ENCODE assay signal across 8 cellular contexts in genomic region chr12:121128908-121129704, GRCh38. TPM values are rescaled to one million over a fixed set of nuclear protein-coding genes. Genes with fewer than 3 reads are reported as not detected.
DNase-seq lines count a peak whose midpoint lies in the region; ATAC-seq and TF ChIP-seq lines count a peak whose summit lies in the region.

No MANE protein-coding gene starts in this region.

- peaks cover 16 to 81% (median 54%) of the 10 kb centered on the region in 6 donors for H3K4me1 ChIP-seq in spleen

- intact Hi-C loops in left ventricle myocardium superior (cut with micrococcal nuclease), result no loop called here
- intact Hi-C loops in spleen (cut with DNase I; ENCODE audit: low total_unique reads), result no loop called here

- H3K4me3 ChIP-seq in spleen, result peak overlapping the region in 3 of 8 donors; percentile 16 to 52 (median 16)

- H3K9me3 Mint-ChIP-seq in activated naive CD4-positive, alpha-beta T cell treated with anti-CD3 and anti-CD28 coated beads, Interleukin-2, amount 50 U/mL, for 72 hours, result peaks cover 8 to 11% of the 10 kb centered on the region in 2 donors

- H3K9me3 ChIP-seq in spleen, result no peaks in the 10 kb centered on the region

- peak overlapping the region; percentile 91 to 92 for H3K27ac Mint-ChIP-seq in activated naive CD4-positive, alpha-beta T cell treated with anti-CD3 and anti-CD28 coated beads, Interleukin-2, amount 50 U/mL, for 72 hours

- peaks cover 4 to 12% of the 10 kb centered on the region in 2 donors for H3K36me3 Mint-ChIP-seq in activated naive CD4-positive, alpha-beta T cell treated with anti-CD3 and anti-CD28 coated beads, Interleukin-2, amount 50 U/mL, for 72 hours

- peak overlapping the region; percentile 82 to 93 (median 86) for H3K27ac ChIP-seq in spleen

- TF ChIP-seq POLR2A in spleen (IDR thresholded peaks at IDR 0.05), result no peak

- H3K27me3 ChIP-seq in spleen (replicated peaks in 1 of 7), result no peaks in the 10 kb centered on the region

- TF ChIP-seq CTCF in spleen (IDR thresholded peaks at IDR 0.05 in 8 of 11, conservative IDR thresholded peaks at IDR 0.05 in 3 of 11), result no peak

- in situ Hi-C loops in ACHN (cut with HindIII; ENCODE audit: low pct_ligation_motif_present, low pct_unique_long_range_greater_than_20kb, low sequenced_read_pairs), result no loop called here
- in situ Hi-C loops in SK-MEL-5 (cut with HindIII; ENCODE audit: low pct_unique_long_range_greater_than_20kb, low sequenced_read_pairs), result no loop called here

- peak; percentile 78 for ATAC-seq in GM18907 (IDR thresholded peaks at IDR 0.05; ENCODE audit: unreplicated experiment)
- ATAC-seq in HG03103 (IDR thresholded peaks at IDR 0.05; ENCODE audit: low read depth, unreplicated experiment), result peak; percentile 66
- ATAC-seq in activated naive CD4-positive, alpha-beta T cell treated with anti-CD3 and anti-CD28 coated beads, Interleukin-2, amount 50 U/mL, for 72 hours, result peak; percentile 75 to 80
- ATAC-seq in left ventricle myocardium superior, result peak; percentile 76

- DNase-seq in ACHN (peak; percentile 33), SK-MEL-5 (ENCODE audit: low read depth, low spot score) (peak; percentile 100), left ventricle myocardium superior (peak; percentile 84), spleen (peak; percentile 90), RKO (ENCODE audit: low spot score) (no peak)
- DNase-seq in activated naive CD4-positive, alpha-beta T cell treated with anti-CD3 and anti-CD28 coated beads, Interleukin-2, amount 50 U/mL, for 72 hours (ENCODE audit: low spot score in 2 of 2), result peak; percentile 74 to 76

- 0 to 3% (median 2%) methylated on average over 11 of the region's 11 CpGs for WGBS in spleen, 5 donors

- no peaks in the 10 kb centered on the region for H3K36me3 ChIP-seq in spleen

RNA-seq across cellular contexts. Expression of gene P2RX7, which starts 3.6 kb away (rescaled TPM):
- 41.5 and 46.7 TPM in 2 replicates for total RNA-seq in SK-MEL-5 (2014; rRNA removed; shearing (Covaris generic))
- polyA plus RNA-seq in SK-MEL-5 (2015; cell fraction: cytosol; rRNA removed), result 26.8 and 32.3 TPM in 2 replicates
- 27.1 and 37.2 TPM in 2 replicates for polyA plus RNA-seq in SK-MEL-5 (2015; cell fraction: nucleus; rRNA removed)
- total RNA-seq in activated naive CD4-positive, alpha-beta T cell treated with anti-CD3 and anti-CD28 coated beads, Interleukin-2, amount 50 U/mL, for 72 hours, result 1 to 10 TPM; 1.2 to 7.3 TPM
- total RNA-seq in left ventricle myocardium superior, result 1.9 TPM
- 10 to 100 TPM in 3 of 7 donors, 1 to 10 TPM in 4; 7.7 to 12.3 (median 9.7) TPM for total RNA-seq in spleen
- polyA plus RNA-seq in spleen, result 1 to 10 TPM; 1.8 to 5.2 (median 3.7) TPM
